10 cellular contexts compared by ENCODE assay signal in genomic region chr5:178239626-178240271, GRCh38. TPM values are rescaled to one million over a fixed set of nuclear protein-coding genes. Genes with fewer than 3 reads are reported as not detected.
A peak's percentile ranks its signal among the peaks of the same experiment; 100 is the strongest.
DNase-seq lines count a peak whose midpoint lies in the region; ATAC-seq and TF ChIP-seq lines count a peak whose summit lies in the region.
"Not testable (repeated sequence)": the region's sequence is repeated elsewhere in the genome, so short reads cannot be mapped to it uniquely, and the experiment has no call there.
"Had no signal": no experiment of that assay in that cellular context is flagged by ENCODE, and none has a peak within 500 bp of the region (broad histone marks: within the 10 kb centered on the region; RNA-seq: fewer than 3 reads in every experiment).

No MANE protein-coding gene starts in this region.

- not testable (repeated sequence) for H2BK15ac ChIP-seq in mesendoderm (replicated peaks; ENCODE audit: low read depth)

- TF ChIP-seq POLR2A in heart left ventricle (IDR thresholded peaks at IDR 0.05); spleen (IDR thresholded peaks at IDR 0.05): not testable (repeated sequence)

- H3K27ac Mint-ChIP-seq in activated CD8-positive, alpha-beta T cell treated with anti-CD3 and anti-CD28 coated beads for 36 hours = peak overlapping the region; percentile 95
- peak overlapping the region; percentile 69 for H3K27ac Mint-ChIP-seq in activated naive CD8-positive, alpha-beta T cell treated with anti-CD3 and anti-CD28 coated beads, Interleukin-2, amount 50 U/mL, for 24 hours

- not testable (repeated sequence) for H3K27me3 ChIP-seq in heart left ventricle; mesendoderm (ENCODE audit: insufficient read depth, low read length, poor library complexity); spleen (replicated peaks in 1 of 7)

- not testable (repeated sequence) for H2AK5ac ChIP-seq in mesendoderm (ENCODE audit: low read length)

- not testable (repeated sequence) for H3K9me3 Mint-ChIP-seq in activated CD8-positive, alpha-beta T cell treated with anti-CD3 and anti-CD28 coated beads for 36 hours; activated naive CD8-positive, alpha-beta T cell treated with anti-CD3 and anti-CD28 coated beads, Interleukin-2, amount 50 U/mL, for 24 hours

- not testable (repeated sequence) for H3K27me3 Mint-ChIP-seq in activated CD8-positive, alpha-beta T cell treated with anti-CD3 and anti-CD28 coated beads for 36 hours; activated naive CD8-positive, alpha-beta T cell treated with anti-CD3 and anti-CD28 coated beads, Interleukin-2, amount 50 U/mL, for 24 hours

- H3K18ac ChIP-seq in mesendoderm (ENCODE audit: low read length) = not testable (repeated sequence)

- POLR2A ChIA-PET in activated CD8-positive, alpha-beta T cell treated with anti-CD3 and anti-CD28 coated beads for 36 hours (lab: Charles Lee) = interaction anchor here (0.6 to 21.3 kb wide), 5 partner anchors 9 to 385 kb away, joined by 3 to 431 read pairs (median 3); partner anchors contain the start of gene HNRNPAB

- H2BK120ac ChIP-seq in mesendoderm (ENCODE audit: low read depth, low read length) = not testable (repeated sequence)

- not testable (repeated sequence) for H3K23ac ChIP-seq in mesendoderm (ENCODE audit: low read length)

- ATAC-seq in activated CD8-positive, alpha-beta T cell treated with anti-CD3 and anti-CD28 coated beads for 36 hours; activated naive CD8-positive, alpha-beta T cell treated with anti-CD3 and anti-CD28 coated beads, Interleukin-2, amount 50 U/mL, for 24 hours; heart left ventricle: not testable (repeated sequence)

- intact Hi-C loops in activated CD8-positive, alpha-beta T cell treated with anti-CD3 and anti-CD28 coated beads for 36 hours (cut with micrococcal nuclease); spleen (cut with DNase I; ENCODE audit: low total_unique reads): not testable (repeated sequence)
- intact Hi-C loops in heart left ventricle (cut with DNase I) = loop anchor here in 1 of 10 donors (5.0 to 10.0 kb wide), 2 partner anchors 308 to 495 kb away; partner anchors contain the start of gene ZNF354A

- H3K36me3 Mint-ChIP-seq in activated CD8-positive, alpha-beta T cell treated with anti-CD3 and anti-CD28 coated beads for 36 hours (ENCODE audit: low read depth); activated naive CD8-positive, alpha-beta T cell treated with anti-CD3 and anti-CD28 coated beads, Interleukin-2, amount 50 U/mL, for 24 hours (ENCODE audit: low read depth): not testable (repeated sequence)

- H3K9me3 ChIP-seq in heart left ventricle, spleen: not testable (repeated sequence)

- H3K4me3 ChIP-seq in heart left ventricle; mesendoderm (ENCODE audit: low read length): not testable (repeated sequence)
- peak overlapping the region in 1 of 8 donors; percentile 6 for H3K4me3 ChIP-seq in spleen

- H3K56ac ChIP-seq in mesendoderm (ENCODE audit: low read length) = not testable (repeated sequence)

- CTCF ChIA-PET in activated CD8-positive, alpha-beta T cell treated with anti-CD3 and anti-CD28 coated beads for 36 hours (lab: Charles Lee) = interaction anchor here (1.1 to 2.5 kb wide), 2 partner anchors 8 to 164 kb away, joined by 4 to 6 read pairs; no protein-coding TSS in a partner anchor

- H4K5ac ChIP-seq in mesendoderm (ENCODE audit: low read length) = not testable (repeated sequence)

- H3K4me1 Mint-ChIP-seq in activated CD8-positive, alpha-beta T cell treated with anti-CD3 and anti-CD28 coated beads for 36 hours (ENCODE audit: low read depth) = peaks cover 61% of the 10 kb centered on the region
- peaks cover 58% of the 10 kb centered on the region for H3K4me1 Mint-ChIP-seq in activated naive CD8-positive, alpha-beta T cell treated with anti-CD3 and anti-CD28 coated beads, Interleukin-2, amount 50 U/mL, for 24 hours

- not testable (repeated sequence) for H3K9ac ChIP-seq in mesendoderm (ENCODE audit: low read length)

- not testable (repeated sequence) for TF ChIP-seq CTCF in activated CD8-positive, alpha-beta T cell treated with anti-CD3 and anti-CD28 coated beads for 36 hours (IDR thresholded peaks at IDR 0.05); heart left ventricle (IDR thresholded peaks at IDR 0.05); spleen (IDR thresholded peaks at IDR 0.05 in 8 of 11, conservative IDR thresholded peaks at IDR 0.05 in 3 of 11)

- DNase-seq in GM03348 (ENCODE audit: low spot score) (peak; percentile 36), Kasumi-1 (lab: John Stamatoyannopoulos, UW) (peak; percentile 32), heart left ventricle (peak in 1 of 5 donors; percentile 32), mesendoderm (peak; percentile 56), spleen (peak; percentile 88)
- peak; percentile 65 for DNase-seq in activated CD8-positive, alpha-beta T cell treated with anti-CD3 and anti-CD28 coated beads for 36 hours
- not testable (repeated sequence) for DNase-seq in activated naive CD8-positive, alpha-beta T cell treated with anti-CD3 and anti-CD28 coated beads, Interleukin-2, amount 50 U/mL, for 24 hours

- H4K8ac ChIP-seq in mesendoderm (ENCODE audit: low read depth, low read length) = not testable (repeated sequence)

- not testable (repeated sequence) for H3K36me3 ChIP-seq in heart left ventricle; mesendoderm (ENCODE audit: control insufficient read depth, insufficient read depth, low read length); spleen

- peak overlapping the region in 9 of 12 donors; percentile 40 to 92 (median 68) for H3K27ac ChIP-seq in heart left ventricle
- H3K27ac ChIP-seq in mesendoderm (ENCODE audit: low read depth, low read length) = not testable (repeated sequence)
- H3K27ac ChIP-seq in spleen = peak overlapping the region in 7 of 8 donors; percentile 86 to 93 (median 90)

- H3K4me3 Mint-ChIP-seq in activated CD8-positive, alpha-beta T cell treated with anti-CD3 and anti-CD28 coated beads for 36 hours = peak overlapping the region; percentile 52
- H3K4me3 Mint-ChIP-seq in activated naive CD8-positive, alpha-beta T cell treated with anti-CD3 and anti-CD28 coated beads, Interleukin-2, amount 50 U/mL, for 24 hours = not testable (repeated sequence)

- 22 to 36% (median 32%) methylated on average over 9 to 15 of the region's 16 CpGs for WGBS in heart left ventricle, 4 donors
- WGBS in mesendoderm (ENCODE audit: extremely low coverage, insufficient coverage, low lambda C conversion rate) = no CpG with 5 or more reads among the region's 16 CpGs
- 11 to 40% (median 36%) methylated on average over 6 to 16 of the region's 16 CpGs for WGBS in spleen, 5 donors

- H3K79me1 ChIP-seq in mesendoderm (ENCODE audit: low read length) = not testable (repeated sequence)

- not testable (repeated sequence) for H3K4me2 ChIP-seq in mesendoderm (ENCODE audit: low read length)

- peaks cover 3 to 81% (median 43%) of the 10 kb centered on the region in 12 donors for H3K4me1 ChIP-seq in heart left ventricle
- H3K4me1 ChIP-seq in mesendoderm (ENCODE audit: control insufficient read depth, low read depth, low read length) = not testable (repeated sequence)
- H3K4me1 ChIP-seq in spleen = peaks cover 20 to 77% (median 69%) of the 10 kb centered on the region in 6 donors

- H3K4ac ChIP-seq in mesendoderm (ENCODE audit: low read depth, low read length) = not testable (repeated sequence)

- not testable (repeated sequence) for H2BK5ac ChIP-seq in mesendoderm (ENCODE audit: low read length)

- H3K79me2 ChIP-seq in mesendoderm (ENCODE audit: control insufficient read depth, insufficient read depth, low read length) = not testable (repeated sequence)

RNA-seq across cellular contexts. Expression of gene PHYKPL, which starts 7.1 kb away (rescaled TPM):
- 10 to 100 TPM; 60.4 to 62.1 TPM for total RNA-seq in activated CD8-positive, alpha-beta T cell treated with anti-CD3 and anti-CD28 coated beads for 36 hours
- 10 to 100 TPM; 33.3 to 56.2 (median 38.6) TPM for total RNA-seq in heart left ventricle
- polyA plus RNA-seq in heart left ventricle = 10 to 100 TPM; 21.3 to 41.8 TPM
- polyA plus RNA-seq in mesendoderm (2013, experiment 1 of 2) = 8.1 TPM
- 6.6 TPM for polyA plus RNA-seq in mesendoderm (2013, experiment 2 of 2)
- total RNA-seq in spleen = 100 to 1,000 TPM in 6 of 7 donors, 10 to 100 TPM in 1; 91.8 to 209 (median 132) TPM
- 10 to 100 TPM; 46.9 to 82.7 (median 74.5) TPM for polyA plus RNA-seq in spleen

RNA-seq across cellular contexts. Expression of gene HNRNPAB, which starts 35.4 kb away (rescaled TPM):
- total RNA-seq in activated CD8-positive, alpha-beta T cell treated with anti-CD3 and anti-CD28 coated beads for 36 hours = 100 to 1,000 TPM; 392 to 399 TPM
- total RNA-seq in heart left ventricle (100 to 1,000 TPM in 3 of 9 donors, 10 to 100 TPM in 6; 64.2 to 139 (median 85.7) TPM), spleen (100 to 1,000 TPM in 4 of 7 donors, 10 to 100 TPM in 3; 55.9 to 136 (median 113) TPM)
- polyA plus RNA-seq in heart left ventricle (100 to 1,000 TPM; 109 to 150 TPM), spleen (100 to 1,000 TPM in 2 of 3 donors, 10 to 100 TPM in 1; 88.2 to 144 (median 120) TPM)
- polyA plus RNA-seq in mesendoderm (2013, experiment 1 of 2) = 447 TPM
- 445 TPM for polyA plus RNA-seq in mesendoderm (2013, experiment 2 of 2)

RNA-seq across cellular contexts. Expression of gene GMCL2, which starts 52.6 kb away (rescaled TPM):
- total RNA-seq in activated CD8-positive, alpha-beta T cell treated with anti-CD3 and anti-CD28 coated beads for 36 hours = not detected
- total RNA-seq in heart left ventricle (not detected), spleen (not detected)
- polyA plus RNA-seq in heart left ventricle (not detected), spleen (under 1 TPM in 1 of 3 donors, not detected in 2; 0.03 TPM)
- 0.01 TPM for polyA plus RNA-seq in mesendoderm (2013, experiment 1 of 2)
- not detected for polyA plus RNA-seq in mesendoderm (2013, experiment 2 of 2)
- total RNA-seq: epithelial cell of proximal tubule, mesenteric fat pad, thoracic aorta had no signal
